Comparison of ENCODE assay signal across 11 cellular contexts in genomic region chr3:189841474-189842205, GRCh38.
A peak's percentile ranks its signal among the peaks of the same experiment; 100 is the strongest.
DNase-seq lines count a peak whose midpoint lies in the region; ATAC-seq and TF ChIP-seq lines count a peak whose summit lies in the region.
"Had no signal": no experiment of that assay in that cellular context is flagged by ENCODE, and none has a peak within 500 bp of the region (broad histone marks: within the 10 kb centered on the region; RNA-seq: fewer than 3 reads in every experiment).

No MANE protein-coding gene starts in this region.

- H3K27ac ChIP-seq in SK-N-MC (peak overlapping the region; percentile 8), hepatocyte (peak overlapping the region; percentile 61)
- H3K27ac ChIP-seq: C4-2B had no signal

- CTCF ChIA-PET in activated CD4-positive, alpha-beta memory T cell treated with anti-CD3 and anti-CD28 coated beads, Interleukin-2, amount 10 ng/mL, durations not matched to agents 7 days and 5 days (lab: Charles Lee): interaction anchor here (0.6 kb wide), 1 partner anchor 1086 kb away, joined by 3 read pairs; no protein-coding TSS in a partner anchor

- no peaks in the 10 kb centered on the region for H4K20me1 ChIP-seq in hepatocyte (ENCODE audit: insufficient read depth, poor library complexity, severe bottlenecking)

- H3K4me2 ChIP-seq in hepatocyte: no peak overlapping the region

- no peaks in the 10 kb centered on the region for H3K79me2 ChIP-seq in hepatocyte

- peaks cover 12% of the 10 kb centered on the region for H3K4me1 Mint-ChIP-seq in activated CD4-positive, alpha-beta memory T cell treated with anti-CD3 and anti-CD28 coated beads, Interleukin-2, amount 10 ng/mL, durations not matched to agents 7 days and 5 days
- peaks cover 13% of the 10 kb centered on the region for H3K4me1 Mint-ChIP-seq in T-helper 2 cell treated with Interferon-gamma antibody and Interleukin-4, amounts not matched to agents 5 μg/mL and 100 μg/mL, for 36 hours (ENCODE audit: low read depth)
- H3K4me1 Mint-ChIP-seq: central memory CD8-positive, alpha-beta T cell had no signal

- H3K36me3 ChIP-seq in SK-N-MC (ENCODE audit: insufficient read depth, low read length) (no peaks in the 10 kb centered on the region), hepatocyte (replicated peaks; ENCODE audit: insufficient read depth, low read depth) (no peaks in the 10 kb centered on the region)

- no peaks in the 10 kb centered on the region for H3K4me1 ChIP-seq in hepatocyte (ENCODE audit: insufficient read depth)

- no peaks in the 10 kb centered on the region for H3K9me3 ChIP-seq in SK-N-MC (ENCODE audit: low read depth, low read length)
- no peaks in the 10 kb centered on the region for H3K9me3 ChIP-seq in hepatocyte (ENCODE audit: low read depth)

- no peaks in the 10 kb centered on the region for H3K36me3 Mint-ChIP-seq in activated CD4-positive, alpha-beta memory T cell treated with anti-CD3 and anti-CD28 coated beads, Interleukin-2, amount 10 ng/mL, durations not matched to agents 7 days and 5 days (ENCODE audit: low read depth)
- H3K36me3 Mint-ChIP-seq in T-helper 2 cell treated with Interferon-gamma antibody and Interleukin-4, amounts not matched to agents 5 μg/mL and 100 μg/mL, for 36 hours (ENCODE audit: low read depth): no peaks in the 10 kb centered on the region

- 76% methylated on average over 13 of the region's 13 CpGs for WGBS in hepatocyte (ENCODE audit: low lambda C conversion rate, missing lambda C conversion rate)

- no peaks in the 10 kb centered on the region for H3K9me2 ChIP-seq in hepatocyte (replicated peaks; ENCODE audit: insufficient read depth)

- DNase-seq in AG09309 (ENCODE audit: low read depth): peak; percentile 48
- DNase-seq in SK-N-MC (ENCODE audit: low read depth, low spot score): no peak
- DNase-seq in hepatocyte (ENCODE audit: low spot score): peak; percentile 15
- DNase-seq in mucosa of gallbladder (ENCODE audit: low spot score): no peak
- no peak for DNase-seq in activated CD4-positive, alpha-beta memory T cell treated with anti-CD3 and anti-CD28 coated beads, Interleukin-2, amount 10 ng/mL, durations not matched to agents 7 days and 5 days
- no peak for DNase-seq in NCI-H187 treated with DMSO at 0.1 percent for 48 hours (lab: John Stamatoyannopoulos, UW)
- DNase-seq in T-helper 2 cell treated with Interferon-gamma antibody and Interleukin-4, amounts not matched to agents 5 μg/mL and 100 μg/mL, for 36 hours (ENCODE audit: low spot score): no peak
- DNase-seq: NK-92 treated with Interleukin-12 subunit alpha and Interleukin-12 subunit beta, amount 100 ng/mL, for 24 hours had no signal

- no peaks in the 10 kb centered on the region for H3K9me3 Mint-ChIP-seq in activated CD4-positive, alpha-beta memory T cell treated with anti-CD3 and anti-CD28 coated beads, Interleukin-2, amount 10 ng/mL, durations not matched to agents 7 days and 5 days
- H3K9me3 Mint-ChIP-seq in T-helper 2 cell treated with Interferon-gamma antibody and Interleukin-4, amounts not matched to agents 5 μg/mL and 100 μg/mL, for 36 hours: no peaks in the 10 kb centered on the region
- H3K9me3 Mint-ChIP-seq: central memory CD8-positive, alpha-beta T cell had no signal

- POLR2A ChIA-PET in activated CD4-positive, alpha-beta memory T cell treated with anti-CD3 and anti-CD28 coated beads, Interleukin-2, amount 10 ng/mL, durations not matched to agents 7 days and 5 days (lab: Charles Lee): no interaction called here

- TF ChIP-seq CTCF in AG09309 (IDR thresholded peaks at IDR 0.05; ENCODE audit: control insufficient read depth, insufficient read depth, low read depth, low read length, missing control alignments) (no peak), hepatocyte (IDR thresholded peaks at IDR 0.05; ENCODE audit: poor library complexity) (no peak)

- no peak overlapping the region for H3K27ac Mint-ChIP-seq in activated CD4-positive, alpha-beta memory T cell treated with anti-CD3 and anti-CD28 coated beads, Interleukin-2, amount 10 ng/mL, durations not matched to agents 7 days and 5 days
- H3K27ac Mint-ChIP-seq in T-helper 2 cell treated with Interferon-gamma antibody and Interleukin-4, amounts not matched to agents 5 μg/mL and 100 μg/mL, for 36 hours: no peak overlapping the region

- ATAC-seq in HG02588 (IDR thresholded peaks at IDR 0.05; ENCODE audit: unreplicated experiment): peak; percentile 44

- H2AFZ ChIP-seq in hepatocyte: no peak overlapping the region

- peak overlapping the region; percentile 13 for H3K9ac ChIP-seq in SK-N-MC (ENCODE audit: insufficient read length)

- H3K27me3 ChIP-seq in hepatocyte: no peaks in the 10 kb centered on the region

- no peaks in the 10 kb centered on the region for H3K27me3 Mint-ChIP-seq in activated CD4-positive, alpha-beta memory T cell treated with anti-CD3 and anti-CD28 coated beads, Interleukin-2, amount 10 ng/mL, durations not matched to agents 7 days and 5 days
- peaks cover 3% of the 10 kb centered on the region for H3K27me3 Mint-ChIP-seq in T-helper 2 cell treated with Interferon-gamma antibody and Interleukin-4, amounts not matched to agents 5 μg/mL and 100 μg/mL, for 36 hours (ENCODE audit: low read depth)

- no peak overlapping the region for H3K4me3 ChIP-seq in AG09309 (ENCODE audit: control insufficient read depth, low read depth, low read length)
- no peak overlapping the region for H3K4me3 ChIP-seq in SK-N-MC
- H3K4me3 ChIP-seq in hepatocyte: no peak overlapping the region

- no peak overlapping the region for H3K4me3 Mint-ChIP-seq in activated CD4-positive, alpha-beta memory T cell treated with anti-CD3 and anti-CD28 coated beads, Interleukin-2, amount 10 ng/mL, durations not matched to agents 7 days and 5 days
- H3K4me3 Mint-ChIP-seq in T-helper 2 cell treated with Interferon-gamma antibody and Interleukin-4, amounts not matched to agents 5 μg/mL and 100 μg/mL, for 36 hours: no peak overlapping the region
- H3K4me3 Mint-ChIP-seq: central memory CD8-positive, alpha-beta T cell had no signal

Comparison
In these comparisons a context has a peak if more than half of its experiments do, and no peak if none do; other contexts are left out.
1. DNase-seq: peak in AG09309 (single experiment) and hepatocyte (single experiment); none in SK-N-MC (single experiment), mucosa of gallbladder (single experiment), activated CD4-positive, alpha-beta memory T cell treated with anti-CD3 and anti-CD28 coated beads, Interleukin-2, amount 10 ng/mL, durations not matched to agents 7 days and 5 days (single experiment), NCI-H187 treated with DMSO at 0.1 percent for 48 hours (single experiment) and T-helper 2 cell treated with Interferon-gamma antibody and Interleukin-4, amounts not matched to agents 5 μg/mL and 100 μg/mL, for 36 hours (single experiment).